8 cellular contexts compared by ENCODE assay signal in the genomic region with DNA sequence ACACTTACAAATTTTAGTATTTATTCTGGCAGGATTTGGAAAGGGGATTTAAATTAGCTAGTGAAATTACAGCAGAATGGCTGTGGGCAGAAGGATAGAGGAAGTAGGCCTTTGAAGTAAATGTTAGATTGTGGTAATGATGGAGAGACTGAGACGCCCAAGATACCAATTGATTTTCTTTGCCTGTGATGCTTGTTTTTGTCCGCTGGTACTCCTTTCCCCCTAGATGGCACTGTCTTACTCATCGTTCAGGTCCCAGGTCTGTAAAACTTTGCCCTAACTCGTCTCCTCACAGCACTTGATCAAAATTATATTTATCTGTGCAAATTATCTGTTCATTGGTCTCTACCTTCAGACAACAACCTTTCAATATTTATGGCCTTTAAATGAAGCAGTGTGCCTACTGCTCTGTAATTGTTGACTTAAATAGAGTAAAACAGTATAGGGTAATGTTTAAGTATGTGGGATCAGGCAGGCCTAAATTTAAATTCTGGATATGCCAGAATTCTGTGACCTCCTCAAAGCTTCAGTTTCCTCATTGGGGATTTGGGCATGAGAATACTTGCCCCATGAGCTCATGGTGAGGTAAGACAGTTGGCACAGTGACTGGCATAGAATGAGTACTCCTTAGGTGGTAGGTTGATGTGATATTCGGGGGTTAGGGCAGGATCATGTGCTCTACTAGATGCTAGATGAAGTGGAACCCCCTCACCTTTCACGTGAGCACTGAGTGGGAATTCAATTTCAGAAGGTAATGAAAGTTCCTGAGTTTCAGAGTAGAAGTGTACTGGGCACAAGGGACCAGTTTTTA. TPM values are rescaled to one million over a fixed set of nuclear protein-coding genes. Genes with fewer than 3 reads are reported as not detected.
A peak's percentile ranks its signal among the peaks of the same experiment; 100 is the strongest.
DNase-seq lines count a peak whose midpoint lies in the region; ATAC-seq and TF ChIP-seq lines count a peak whose summit lies in the region.

No MANE protein-coding gene starts in this region.

- H3K4me3 ChIP-seq in DND-41 (ENCODE audit: low read depth in 1 of 2, low read length in 2 of 2) (peak overlapping the region in 1 of 2 experiments; percentile 5; a peak in 1 of 4 replicates), dorsolateral prefrontal cortex (no peak overlapping the region)

- H3K9me3 Mint-ChIP-seq in progenitor cell of endocrine pancreas (ENCODE audit: low read depth) (peaks cover 4% of the 10 kb centered on the region), endothelial cell (ENCODE audit: unreplicated experiment) (no peaks in the 10 kb centered on the region)

- H3K36me3 ChIP-seq in DND-41 (ENCODE audit: insufficient read depth, low read length), result peaks cover 20% of the 10 kb centered on the region

- peaks cover 99% of the 10 kb centered on the region for H3K79me2 ChIP-seq in DND-41 (ENCODE audit: insufficient read depth, low read length)

- H3K4me1 ChIP-seq in DND-41 (ENCODE audit: insufficient read depth, low read length), result peaks cover 40% of the 10 kb centered on the region

- H3K4me2 ChIP-seq in DND-41 (ENCODE audit: insufficient read depth, low read length), result peak overlapping the region; percentile 44

- peak overlapping the region; percentile 25; the same call in 1 of the 2 replicates for H3K9ac ChIP-seq in DND-41 (ENCODE audit: low read depth, low read length)

- H3K27me3 ChIP-seq in DND-41 (ENCODE audit: insufficient read depth, low read length, poor library complexity), result no peaks in the 10 kb centered on the region
- no peaks in the 10 kb centered on the region for H3K27me3 ChIP-seq in dorsolateral prefrontal cortex

- intact Hi-C loops in dorsolateral prefrontal cortex (cut with DNase I), result no loop called here

- H3K4me3 Mint-ChIP-seq in progenitor cell of endocrine pancreas (ENCODE audit: low read depth) (no peak overlapping the region), endothelial cell (ENCODE audit: unreplicated experiment) (no peak overlapping the region)

- no peak overlapping the region for H2AFZ ChIP-seq in DND-41 (ENCODE audit: low read depth, low read length)

- H3K36me3 Mint-ChIP-seq in progenitor cell of endocrine pancreas (ENCODE audit: insufficient read depth) (peaks cover 7% of the 10 kb centered on the region), endothelial cell (ENCODE audit: low read depth, unreplicated experiment) (peaks cover 5% of the 10 kb centered on the region)

- TF ChIP-seq CTCF in DND-41 (IDR thresholded peaks at IDR 0.05; ENCODE audit: borderline replicate concordance, extremely low read depth, low read length, poor library complexity, severe bottlenecking) (peak; percentile 96), dorsolateral prefrontal cortex (IDR thresholded peaks at IDR 0.05 in 54 of 56, conservative IDR thresholded peaks at IDR 0.05 in 2 of 56; ENCODE audit: low read depth in 1 of 56, partially characterized antibody in 56 of 56) (peak in 31 of 56 donors; percentile 9 to 54 (median 24)), progenitor cell of endocrine pancreas (IDR thresholded peaks at IDR 0.05; ENCODE audit: unreplicated experiment) (peak; percentile 29), endothelial cell (IDR thresholded peaks at IDR 0.05; ENCODE audit: unreplicated experiment) (no peak)

- in situ Hi-C loops in SK-MEL-5 (cut with HindIII; ENCODE audit: low pct_unique_long_range_greater_than_20kb, low sequenced_read_pairs), result no loop called here

- H3K27me3 Mint-ChIP-seq in progenitor cell of endocrine pancreas (no peaks in the 10 kb centered on the region), endothelial cell (ENCODE audit: unreplicated experiment) (no peaks in the 10 kb centered on the region)

- H3K4me1 Mint-ChIP-seq in progenitor cell of endocrine pancreas (ENCODE audit: low read depth) (peaks cover 13% of the 10 kb centered on the region), endothelial cell (ENCODE audit: unreplicated experiment) (no peaks in the 10 kb centered on the region)

- H3K9me3 ChIP-seq in DND-41 (ENCODE audit: insufficient read depth, low read length, severe bottlenecking), result no peaks in the 10 kb centered on the region

- peak; percentile 96 for ATAC-seq in DND-41 (ENCODE audit: insufficient read depth, low read depth)
- ATAC-seq in GM19351 (IDR thresholded peaks at IDR 0.05; ENCODE audit: unreplicated experiment), result peak; percentile 73
- ATAC-seq in HG03175 (IDR thresholded peaks at IDR 0.05; ENCODE audit: unreplicated experiment), result peak; percentile 87

- H4K20me1 ChIP-seq in DND-41 (ENCODE audit: insufficient read depth, low read length), result peaks cover 45% of the 10 kb centered on the region; the same call in 1 of the 2 replicates

- DNase-seq in DND-41 (peak; percentile 63), SK-MEL-5 (ENCODE audit: low read depth, low spot score) (peak; percentile 58), dorsolateral prefrontal cortex (no peak), progenitor cell of endocrine pancreas (ENCODE audit: low spot score, unreplicated experiment) (no peak), NCI-H446 treated with DMSO at 0.1 percent for 48 hours (lab: John Stamatoyannopoulos, UW) (no peak), endothelial cell (ENCODE audit: low spot score) (no peak)

- H3K27ac Mint-ChIP-seq in progenitor cell of endocrine pancreas, result peak overlapping the region; percentile 22
- no peak overlapping the region for H3K27ac Mint-ChIP-seq in endothelial cell (ENCODE audit: unreplicated experiment)

- H3K27ac ChIP-seq in DND-41 (ENCODE audit: low read length) (peak overlapping the region; percentile 78), dorsolateral prefrontal cortex (no peak overlapping the region)

RNA-seq across cellular contexts. Expression of a gene that starts 14.7 kb away (rescaled TPM):
- total RNA-seq in SK-MEL-5 (2014; rRNA removed; shearing (Covaris generic)), result 90.9 and 100 TPM in 2 replicates
- polyA plus RNA-seq in SK-MEL-5 (2015; cell fraction: cytosol; rRNA removed), result 99.1 and 119 TPM in 2 replicates
- 62.3 and 82.2 TPM in 2 replicates for polyA plus RNA-seq in SK-MEL-5 (2015; cell fraction: nucleus; rRNA removed)
- total RNA-seq in dorsolateral prefrontal cortex (100 to 1,000 TPM in 100 of 120 experiments, 10 to 100 TPM in 20; 66.6 to 154 (median 120) TPM), progenitor cell of endocrine pancreas (36.8 and 37.7 TPM in 2 replicates), endothelial cell (ENCODE audit: unreplicated experiment) (34.4 TPM)

RNA-seq across cellular contexts. Expression of a gene that starts 50.7 kb away (rescaled TPM):
- total RNA-seq in SK-MEL-5 (2014; rRNA removed; shearing (Covaris generic)), result 19.1 and 21.6 TPM in 2 replicates
- polyA plus RNA-seq in SK-MEL-5 (2015; cell fraction: cytosol; rRNA removed), result 71.8 and 104 TPM in 2 replicates
- 60.6 and 96.2 TPM in 2 replicates for polyA plus RNA-seq in SK-MEL-5 (2015; cell fraction: nucleus; rRNA removed)
- total RNA-seq in dorsolateral prefrontal cortex (10 to 100 TPM; 12.6 to 36.0 (median 23.0) TPM), progenitor cell of endocrine pancreas (24.1 and 25.4 TPM in 2 replicates), endothelial cell (ENCODE audit: unreplicated experiment) (18.2 TPM)

Comparison
In these comparisons a context has a peak if more than half of its experiments do, and no peak if none do; other contexts are left out.
1. DNase-seq: peak in DND-41 (single experiment) and SK-MEL-5 (single experiment); none in dorsolateral prefrontal cortex (0 of 10), progenitor cell of endocrine pancreas (single experiment), NCI-H446 treated with DMSO at 0.1 percent for 48 hours (single experiment) and endothelial cell (single experiment).
2. Peak in every context shown above with its lines, with median percentiles within 50 percentile points of each other: ATAC-seq.